Comparison of ENCODE assay signal across 1 cellular context in the genomic region with DNA sequence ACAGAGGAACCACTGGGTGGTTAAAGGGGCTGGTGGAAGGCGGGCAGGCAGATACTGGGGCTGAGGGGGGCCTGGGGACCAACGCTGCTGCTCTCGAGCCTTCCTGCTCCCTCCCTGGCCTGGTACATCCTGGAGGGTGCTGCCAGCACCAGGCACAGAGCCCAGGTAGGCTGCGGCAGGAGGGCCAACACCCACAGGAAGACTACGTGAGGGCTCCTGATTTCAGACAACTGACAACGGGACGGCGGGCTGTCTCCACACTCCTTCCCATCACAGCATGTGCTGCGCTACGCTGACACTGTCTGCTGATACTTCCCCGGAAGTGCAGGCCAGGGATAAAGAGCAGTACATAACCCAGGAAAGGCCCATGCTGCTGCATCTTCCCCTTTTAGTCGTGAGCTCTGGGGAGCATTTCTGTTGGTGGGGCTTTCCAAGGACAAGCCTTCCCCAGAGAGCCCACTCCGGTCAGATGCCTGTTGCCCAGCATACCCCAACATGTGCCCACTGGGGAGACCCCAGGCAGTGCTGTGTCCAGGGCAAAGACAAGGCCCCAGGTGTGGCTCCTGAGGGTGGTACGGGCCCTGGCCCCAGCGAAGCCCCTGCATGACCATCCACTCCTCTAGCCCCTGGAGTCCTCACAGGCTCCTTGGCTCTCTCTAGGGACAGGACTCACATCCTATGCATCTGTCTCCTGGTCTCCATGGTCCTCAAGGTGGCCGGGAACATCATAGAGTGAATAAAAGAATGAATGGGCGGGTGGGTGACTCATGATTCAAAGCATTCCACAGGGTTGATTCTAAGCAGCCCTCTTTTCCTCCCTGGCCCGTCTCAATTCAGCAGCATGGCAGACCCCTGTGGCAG.
TF ChIP-seq lines count a peak whose summit lies in the region.

No MANE protein-coding gene starts in this region.

TF ChIP-seq in HCT116, 20 proteins besides CTCF, POLR2A, EP300 and RAD21 (continued from another document):
- no peak for TF ChIP-seq REST (IDR thresholded peaks at IDR 0.05; ENCODE audit: low read depth)
